In the genomic region with DNA sequence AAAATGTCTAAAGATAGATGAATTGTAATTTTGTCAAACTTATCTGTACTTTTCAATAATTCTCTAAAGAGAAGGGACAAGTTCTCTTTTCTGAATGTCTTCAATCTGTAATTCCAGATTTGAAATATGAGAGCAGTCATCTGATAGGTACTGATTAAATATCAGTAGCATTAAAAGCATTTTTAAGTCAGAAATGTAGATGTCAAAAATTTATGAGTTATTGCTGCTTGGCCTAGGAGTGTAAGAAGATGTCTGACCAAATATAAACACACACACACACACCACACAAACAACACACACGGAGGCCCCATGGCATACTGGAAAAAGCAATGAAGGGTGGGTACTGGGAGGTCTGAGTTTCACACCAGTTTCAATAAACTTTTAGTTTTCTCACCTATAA, we compare ENCODE assay signal across 10 cellular contexts. TPM values are rescaled to one million over a fixed set of nuclear protein-coding genes. Genes with fewer than 3 reads are reported as not detected.
A peak's percentile ranks its signal among the peaks of the same experiment; 100 is the strongest.
DNase-seq lines count a peak whose midpoint lies in the region; ATAC-seq and TF ChIP-seq lines count a peak whose summit lies in the region.
"Had no signal": no experiment of that assay in that cellular context is flagged by ENCODE, and none has a peak within 500 bp of the region (broad histone marks: within the 10 kb centered on the region; RNA-seq: fewer than 3 reads in every experiment).

No MANE protein-coding gene starts in this region.

- peaks cover 61% of the 10 kb centered on the region for H3K4me1 ChIP-seq in DND-41 (ENCODE audit: insufficient read depth, low read length)
- H3K4me1 ChIP-seq in Peyer's patch = peaks cover 0 to 20% (median 3%) of the 10 kb centered on the region in 4 donors
- H3K4me1 ChIP-seq in osteoblast (ENCODE audit: insufficient read depth, low read length) = peaks cover 27% of the 10 kb centered on the region

- H3K27ac ChIP-seq in DND-41 (ENCODE audit: low read length) = peak overlapping the region; percentile 98; the same call in 1 of the 2 replicates
- peak overlapping the region in 3 of 4 donors; percentile 99 to 100 (median 99) for H3K27ac ChIP-seq in Peyer's patch
- no peak overlapping the region for H3K27ac ChIP-seq in osteoblast (ENCODE audit: low read depth, low read length)

- H2AFZ ChIP-seq in DND-41 (ENCODE audit: low read depth, low read length) (no peak overlapping the region), osteoblast (ENCODE audit: low read length) (peak overlapping the region; percentile 2)

- TF ChIP-seq CTCF in DND-41 (IDR thresholded peaks at IDR 0.05; ENCODE audit: borderline replicate concordance, extremely low read depth, low read length, poor library complexity, severe bottlenecking) (no peak), Peyer's patch (IDR thresholded peaks at IDR 0.05) (no peak), epithelial cell of esophagus (IDR thresholded peaks at IDR 0.05; ENCODE audit: insufficient read depth, low read depth, low read length, missing control alignments) (no peak), osteoblast (IDR thresholded peaks at IDR 0.05; ENCODE audit: extremely low read depth, low read depth, low read length) (no peak)

- H3K4me2 ChIP-seq in DND-41 (ENCODE audit: insufficient read depth, low read length) = peak overlapping the region; percentile 85
- peak overlapping the region; percentile 100 for H3K4me2 ChIP-seq in osteoblast (ENCODE audit: insufficient read depth, low read length)

- H4K20me1 ChIP-seq in DND-41 (ENCODE audit: insufficient read depth, low read length) (peaks cover 10% of the 10 kb centered on the region; the same call in 1 of the 2 replicates), osteoblast (ENCODE audit: insufficient read depth, low read length) (peaks cover 16% of the 10 kb centered on the region)

- TF ChIP-seq POLR2A in Peyer's patch (IDR thresholded peaks at IDR 0.05) = no peak

- H3K36me3 ChIP-seq in DND-41 (ENCODE audit: insufficient read depth, low read length) (peaks cover 2% of the 10 kb centered on the region), Peyer's patch (peaks cover 0 to under 1% (median 0%) of the 10 kb centered on the region in 3 donors), osteoblast (ENCODE audit: insufficient read depth, low read length) (no peaks in the 10 kb centered on the region)

- H3K79me2 ChIP-seq in DND-41 (ENCODE audit: insufficient read depth, low read length) (peaks cover 23% of the 10 kb centered on the region), osteoblast (ENCODE audit: insufficient read depth, low read length) (peaks cover 25% of the 10 kb centered on the region)

- no peak for DNase-seq in DND-41
- DNase-seq in Peyer's patch = no peak
- no peak for DNase-seq in epithelial cell of esophagus (ENCODE audit: low read depth)
- no peak for DNase-seq in osteoblast (ENCODE audit: insufficient read length, low spot score, missing footprints)
- no peak for DNase-seq in activated effector memory CD4-positive, alpha-beta T cell treated with Interleukin-2 at 50 U/mL for 16 hours
- DNase-seq in putamen (ENCODE audit: low spot score) = no peak
- DNase-seq: NCI-H146 had no signal

- no peaks in the 10 kb centered on the region for H3K27me3 ChIP-seq in DND-41 (ENCODE audit: insufficient read depth, low read length, poor library complexity)
- no peaks in the 10 kb centered on the region for H3K27me3 ChIP-seq in Peyer's patch
- H3K27me3 ChIP-seq in osteoblast (ENCODE audit: insufficient read depth, low read length) = no peaks in the 10 kb centered on the region

- H3K9me3 ChIP-seq in DND-41 (ENCODE audit: insufficient read depth, low read length, severe bottlenecking) (no peaks in the 10 kb centered on the region), Peyer's patch (no peaks in the 10 kb centered on the region), osteoblast (ENCODE audit: low read depth, low read length) (no peaks in the 10 kb centered on the region)

- H3K9ac ChIP-seq in DND-41 (ENCODE audit: low read depth, low read length) = peak overlapping the region; percentile 87; the same call in 1 of the 2 replicates

- H3K4me3 ChIP-seq in DND-41 (ENCODE audit: low read depth in 1 of 2, low read length in 2 of 2) (no peak overlapping the region), Peyer's patch (peak overlapping the region in 3 of 4 donors; percentile 82 to 99 (median 96)), epithelial cell of esophagus (ENCODE audit: low read length) (peak overlapping the region; percentile 74), osteoblast (ENCODE audit: insufficient read depth, low read length) (peak overlapping the region; percentile 80)

- no peak for ATAC-seq in DND-41 (ENCODE audit: insufficient read depth, low read depth)
- ATAC-seq in HG02763 (IDR thresholded peaks at IDR 0.05; ENCODE audit: unreplicated experiment) = no peak
- no peak for ATAC-seq in HG02852 (IDR thresholded peaks at IDR 0.05; ENCODE audit: unreplicated experiment)

RNA-seq across cellular contexts. Expression of gene TOB1, which starts 2.4 kb away (rescaled TPM):
- total RNA-seq in Peyer's patch (100 to 1,000 TPM in 1 of 4 donors, 10 to 100 TPM in 3; 38.0 to 101 (median 60.6) TPM), osteoblast (18.8 and 21.5 TPM in 2 replicates)

RNA-seq across cellular contexts. Expression of gene WFIKKN2, which starts 33.2 kb away (rescaled TPM):
- not detected for total RNA-seq in Peyer's patch
- total RNA-seq in osteoblast = under 0.01 TPM in 1 of 2 replicates, not detected in the other
- total RNA-seq: activated CD8-positive, alpha-beta memory T cell treated with anti-CD3 and anti-CD28 coated beads for 36 hours had no signal

Comparison
In these comparisons a context has a peak if more than half of its experiments do, and no peak if none do; other contexts are left out.
1. H3K4me3 ChIP-seq: peak in Peyer's patch (3 of 4), epithelial cell of esophagus (single experiment) and osteoblast (single experiment); none in DND-41 (0 of 2).